ENCODE assay signal across 18 cellular contexts in genomic region chr2:77008925-77009706, GRCh38.
DNase-seq lines count a peak whose midpoint lies in the region; ATAC-seq and TF ChIP-seq lines count a peak whose summit lies in the region.
"Had no signal": no experiment of that assay in that cellular context is flagged by ENCODE, and none has a peak within 500 bp of the region (broad histone marks: within the 10 kb centered on the region; RNA-seq: fewer than 3 reads in every experiment).

No MANE protein-coding gene starts in this region.

- 48% methylated on average over 5 of the region's 5 CpGs for WGBS in mammary epithelial cell (ENCODE audit: low coverage, missing lambda C conversion rate)

- H4K20me1 ChIP-seq in mammary epithelial cell (ENCODE audit: insufficient read depth, low read length) = no peaks in the 10 kb centered on the region

- in situ Hi-C loops in mammary epithelial cell (cut with MboI; ENCODE audit: low sequenced_read_pairs in 2 of 2) = no loop called here

- no peaks in the 10 kb centered on the region for H3K9me3 Mint-ChIP-seq in MCF 10A (ENCODE audit: unreplicated experiment)
- peaks cover 19% of the 10 kb centered on the region for H3K9me3 Mint-ChIP-seq in CD4-positive, alpha-beta T cell

- BruUV-seq in MCF 10A (replicated peaks; lab: Mats Ljungman, UMichigan) (no TSS peak), mammary epithelial cell (replicated peaks; lab: Mats Ljungman, UMichigan) (no TSS peak)

- no peak overlapping the region for H3K27ac Mint-ChIP-seq in MCF 10A (ENCODE audit: low read depth, unreplicated experiment)
- no peak overlapping the region for H3K27ac Mint-ChIP-seq in CD4-positive, alpha-beta T cell
- H3K27ac Mint-ChIP-seq: activated CD8-positive, alpha-beta memory T cell treated with anti-CD3 and anti-CD28 coated beads, Interleukin-2, amount 10 ng/mL, durations not matched to agents 7 days and 5 days; activated naive CD4-positive, alpha-beta T cell treated with anti-CD3 and anti-CD28 coated beads, Interleukin-2, amount 50 U/mL, for 72 hours had no signal

- no peaks in the 10 kb centered on the region for H3K27me3 ChIP-seq in mammary epithelial cell (ENCODE audit: insufficient read depth, low read length)
- no peaks in the 10 kb centered on the region for H3K27me3 ChIP-seq in iPS-18a (ENCODE audit: control insufficient read depth, insufficient read depth, low read length)
- H3K27me3 ChIP-seq in CD4-positive, alpha-beta T cell (ENCODE audit: control insufficient read depth, insufficient read depth, low read length) = no peaks in the 10 kb centered on the region
- H3K27me3 ChIP-seq: SJCRH30, suprapubic skin had no signal

- ATAC-seq in GM19035 (IDR thresholded peaks at IDR 0.05; ENCODE audit: unreplicated experiment) (no peak), GM18858 (IDR thresholded peaks at IDR 0.05; ENCODE audit: unreplicated experiment) (no peak)
- no peak for ATAC-seq in CD4-positive, alpha-beta T cell (ENCODE audit: poor library complexity)
- ATAC-seq: activated CD8-positive, alpha-beta memory T cell treated with anti-CD3 and anti-CD28 coated beads, Interleukin-2, amount 10 ng/mL, durations not matched to agents 7 days and 5 days; activated naive CD4-positive, alpha-beta T cell treated with anti-CD3 and anti-CD28 coated beads, Interleukin-2, amount 50 U/mL, for 72 hours; mucosa of descending colon had no signal

- H3K36me3 Mint-ChIP-seq in MCF 10A (ENCODE audit: insufficient read depth, unreplicated experiment) = no peaks in the 10 kb centered on the region
- H3K36me3 Mint-ChIP-seq in CD4-positive, alpha-beta T cell (ENCODE audit: low read depth) = no peaks in the 10 kb centered on the region
- H3K36me3 Mint-ChIP-seq: activated CD8-positive, alpha-beta memory T cell treated with anti-CD3 and anti-CD28 coated beads, Interleukin-2, amount 10 ng/mL, durations not matched to agents 7 days and 5 days; activated naive CD4-positive, alpha-beta T cell treated with anti-CD3 and anti-CD28 coated beads, Interleukin-2, amount 50 U/mL, for 72 hours had no signal

- no peaks in the 10 kb centered on the region for H3K4me1 ChIP-seq in mammary epithelial cell (ENCODE audit: insufficient read depth, low read length)
- H3K4me1 ChIP-seq in iPS-18a (ENCODE audit: control insufficient read depth, low read depth, low read length) = peaks cover 34% of the 10 kb centered on the region
- H3K4me1 ChIP-seq: parathyroid adenoma, SJCRH30, suprapubic skin had no signal

- no peaks in the 10 kb centered on the region for H3K79me2 ChIP-seq in mammary epithelial cell (ENCODE audit: insufficient read depth, low read length)
- H3K79me2 ChIP-seq: parathyroid adenoma had no signal

- H3K9me3 ChIP-seq in mammary epithelial cell (replicated peaks; ENCODE audit: insufficient read depth, low read length) (peaks cover 2% of the 10 kb centered on the region), iPS-18a (ENCODE audit: control insufficient read depth, low read depth, low read length) (no peaks in the 10 kb centered on the region)
- H3K9me3 ChIP-seq in CD4-positive, alpha-beta T cell (ENCODE audit: control insufficient read depth, low read length) = no peaks in the 10 kb centered on the region
- H3K9me3 ChIP-seq: mucosa of descending colon, SJCRH30, suprapubic skin had no signal

- dilution Hi-C loops in mammary epithelial cell (cut with HindIII; ENCODE audit: low sequenced_read_pairs) = no loop called here

- H3K4me3 Mint-ChIP-seq in MCF 10A (ENCODE audit: unreplicated experiment) = no peak overlapping the region
- no peak overlapping the region for H3K4me3 Mint-ChIP-seq in CD4-positive, alpha-beta T cell
- H3K4me3 Mint-ChIP-seq: activated CD8-positive, alpha-beta memory T cell treated with anti-CD3 and anti-CD28 coated beads, Interleukin-2, amount 10 ng/mL, durations not matched to agents 7 days and 5 days had no signal

- H3K36me3 ChIP-seq in mammary epithelial cell (ENCODE audit: insufficient read depth, low read length) = no peaks in the 10 kb centered on the region
- no peaks in the 10 kb centered on the region for H3K36me3 ChIP-seq in iPS-18a (ENCODE audit: control insufficient read depth, low read depth, low read length)
- H3K36me3 ChIP-seq: SJCRH30, suprapubic skin, WERI-Rb-1 had no signal

- no peak overlapping the region for H2AFZ ChIP-seq in mammary epithelial cell (ENCODE audit: low read depth, low read length)
- H2AFZ ChIP-seq: parathyroid adenoma had no signal

- DNase-seq in MCF 10A (ENCODE audit: unreplicated experiment) (peak; percentile 38), mammary epithelial cell (no peak), SW480 (ENCODE audit: low spot score) (peak; percentile 67), HK-2 (ENCODE audit: unreplicated experiment) (no peak)
- DNase-seq in CD4-positive, alpha-beta T cell = no peak
- DNase-seq: activated CD8-positive, alpha-beta memory T cell treated with anti-CD3 and anti-CD28 coated beads, Interleukin-2, amount 10 ng/mL, durations not matched to agents 7 days and 5 days; COR-L47; mucosa of descending colon; NCI-H1092 treated with DMSO at 0.1 percent for 48 hours; NCI-H526; SJCRH30; WERI-Rb-1 had no signal

- TF ChIP-seq CTCF in MCF 10A (IDR thresholded peaks at IDR 0.05; ENCODE audit: unreplicated experiment) (no peak), mammary epithelial cell (conservative IDR thresholded peaks at IDR 0.05 in 1 of 2, IDR thresholded peaks at IDR 0.05 in 1 of 2; ENCODE audit: extremely low read depth in 1 of 2, insufficient read depth in 1 of 2, low read depth in 1 of 2, low read length in 2 of 2) (no peak)
- TF ChIP-seq CTCF in CD4-positive, alpha-beta T cell (IDR thresholded peaks at IDR 0.05) = no peak

- no peak overlapping the region for H3K4me2 ChIP-seq in mammary epithelial cell (ENCODE audit: insufficient read depth, low read depth, low read length)

- H3K9ac ChIP-seq in mammary epithelial cell (ENCODE audit: insufficient read depth, low read length) = no peak overlapping the region
- H3K9ac ChIP-seq in iPS-18a (ENCODE audit: low read length) = no peak overlapping the region
- H3K9ac ChIP-seq: parathyroid adenoma had no signal

- H3K4me3 ChIP-seq in mammary epithelial cell (replicated peaks in 1 of 3; ENCODE audit: insufficient read depth in 1 of 3, low read depth in 2 of 3, low read length in 3 of 3) = no peak overlapping the region
- peak overlapping the region; percentile 8 for H3K4me3 ChIP-seq in iPS-18a (ENCODE audit: low read length)
- H3K4me3 ChIP-seq: mucosa of descending colon, SJCRH30, suprapubic skin had no signal

- no peaks in the 10 kb centered on the region for H3K4me1 Mint-ChIP-seq in MCF 10A (ENCODE audit: insufficient read depth, unreplicated experiment)
- no peaks in the 10 kb centered on the region for H3K4me1 Mint-ChIP-seq in CD4-positive, alpha-beta T cell (ENCODE audit: low read depth)
- H3K4me1 Mint-ChIP-seq: activated CD8-positive, alpha-beta memory T cell treated with anti-CD3 and anti-CD28 coated beads, Interleukin-2, amount 10 ng/mL, durations not matched to agents 7 days and 5 days had no signal

- CTCF ChIA-PET in MCF 10A (lab: Yijun Ruan, JAX) (no interaction called here), mammary epithelial cell (lab: Charles Lee; ENCODE audit: low non-redundant PET) (no interaction called here)
- CTCF ChIA-PET in CD4-positive, alpha-beta T cell (lab: Charles Lee) = no interaction called here

- intact Hi-C loops in MCF 10A (cut with micrococcal nuclease) = no loop called here
- intact Hi-C loops in mammary epithelial cell (cut with micrococcal nuclease) = no loop called here
- intact Hi-C loops in CD4-positive, alpha-beta T cell (cut with DNase I, micrococcal nuclease) = no loop called here

- POLR2A ChIA-PET in MCF 10A (lab: Yijun Ruan, JAX) = no interaction called here
- POLR2A ChIA-PET in CD4-positive, alpha-beta T cell (lab: Charles Lee) = no interaction called here

- H3K27me3 Mint-ChIP-seq in MCF 10A (ENCODE audit: insufficient read depth, unreplicated experiment) = no peaks in the 10 kb centered on the region
- H3K27me3 Mint-ChIP-seq in CD4-positive, alpha-beta T cell = no peaks in the 10 kb centered on the region
- H3K27me3 Mint-ChIP-seq: activated CD8-positive, alpha-beta memory T cell treated with anti-CD3 and anti-CD28 coated beads, Interleukin-2, amount 10 ng/mL, durations not matched to agents 7 days and 5 days had no signal

- H3K27ac ChIP-seq in mammary epithelial cell (ENCODE audit: insufficient read depth, low read depth, low read length) (no peak overlapping the region), iPS-18a (ENCODE audit: low read length) (peak overlapping the region; percentile 24)
- no peak overlapping the region for H3K27ac ChIP-seq in CD4-positive, alpha-beta T cell (ENCODE audit: low read depth, low read length)
- H3K27ac ChIP-seq: parathyroid adenoma, SJCRH30, suprapubic skin, WERI-Rb-1 had no signal

Comparison
In these comparisons a context has a peak if more than half of its experiments do, and no peak if none do; other contexts are left out.
1. DNase-seq: peak in MCF 10A (single experiment) and SW480 (single experiment); none in mammary epithelial cell (single experiment), HK-2 (single experiment) and CD4-positive, alpha-beta T cell (0 of 10).